ENCODE assay signal across 16 cellular contexts in the genomic region with DNA sequence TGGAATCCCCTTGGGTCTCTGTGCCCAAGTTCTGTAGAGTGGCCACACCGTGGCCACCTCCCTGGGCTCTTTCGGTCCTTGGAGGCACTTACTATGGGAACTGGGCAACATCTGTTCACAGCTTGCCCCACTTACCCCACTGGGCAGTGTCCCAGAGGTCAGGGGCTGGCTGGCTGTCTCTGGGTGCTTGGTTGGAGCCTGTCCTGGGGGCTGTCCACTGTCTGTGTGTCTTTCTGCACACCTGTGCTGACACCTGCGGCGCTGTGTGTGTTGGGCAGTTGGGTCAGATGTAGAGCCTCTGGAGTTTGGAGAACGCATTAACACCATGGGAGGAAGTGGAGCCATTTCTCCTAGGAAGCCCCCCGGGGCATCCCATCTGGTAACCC. TPM values are rescaled to one million over a fixed set of nuclear protein-coding genes. Genes with fewer than 3 reads are reported as not detected.
DNase-seq lines count a peak whose midpoint lies in the region; ATAC-seq, FAIRE-seq and TF ChIP-seq lines count a peak whose summit lies in the region.
"Had no signal": no experiment of that assay in that cellular context is flagged by ENCODE, and none has a peak within 500 bp of the region (broad histone marks: within the 10 kb centered on the region; RNA-seq: fewer than 3 reads in every experiment).

No MANE protein-coding gene starts in this region.

- ATAC-seq in activated T-cell treated with anti-CD3 and anti-CD28 coated beads, Interleukin-2, amount 50 U/mL, for 72 hours (replicated peaks in 1 of 2) = no peak
- ATAC-seq in RWPE2 (ENCODE audit: low read depth) = no peak
- no peak for ATAC-seq in stimulated activated effector memory CD8-positive, alpha-beta T cell treated with anti-CD3 and anti-CD28 coated beads, Interleukin-12 subunit alpha, Interleukin-12 subunit beta, amount 100 ng/mL, for 72 hours
- no peak for ATAC-seq in foreskin keratinocyte
- ATAC-seq: left lobe of liver had no signal

- FAIRE-seq in kidney (lab: Jason Lieb, UNC) = no peak

- H3K4me3 ChIP-seq in RWPE2 (ENCODE audit: severe bottlenecking) = no peak overlapping the region
- no peak overlapping the region for H3K4me3 ChIP-seq in kidney (ENCODE audit: low read length in 2 of 2)

- H3K27me3 ChIP-seq in RWPE2 (ENCODE audit: insufficient read depth, poor library complexity, severe bottlenecking) = no peaks in the 10 kb centered on the region
- no peaks in the 10 kb centered on the region for H3K27me3 ChIP-seq in foreskin keratinocyte

- H3K9me3 ChIP-seq in RWPE2 (ENCODE audit: severe bottlenecking) (no peaks in the 10 kb centered on the region), kidney (ENCODE audit: control insufficient read depth in 1 of 2, low read length in 2 of 2) (no peaks in the 10 kb centered on the region)
- H3K9me3 ChIP-seq: prostate gland had no signal

- H3K4me3 Mint-ChIP-seq in activated T-cell treated with anti-CD3 and anti-CD28 coated beads, Interleukin-2, amount 50 U/mL, for 72 hours = peak overlapping the region; percentile 66 to 74
- H3K4me3 Mint-ChIP-seq in stimulated activated effector memory CD8-positive, alpha-beta T cell treated with anti-CD3 and anti-CD28 coated beads, Interleukin-12 subunit alpha, Interleukin-12 subunit beta, amount 100 ng/mL, for 72 hours = peak overlapping the region; percentile 73

- intact Hi-C loops in kidney (cut with DNase I) = no loop called here

- H3K36me3 ChIP-seq in RWPE2 (ENCODE audit: low read depth) (no peaks in the 10 kb centered on the region), kidney (ENCODE audit: control insufficient read depth in 1 of 2, insufficient read depth in 2 of 2, low read length in 2 of 2) (no peaks in the 10 kb centered on the region)
- H3K36me3 ChIP-seq: prostate gland had no signal

- no peak for TF ChIP-seq CTCF in RWPE2 (IDR thresholded peaks at IDR 0.05; ENCODE audit: poor library complexity, severe bottlenecking)
- TF ChIP-seq CTCF in kidney (IDR thresholded peaks at IDR 0.05; ENCODE audit: borderline replicate concordance, extremely low read depth, insufficient read depth) = no peak
- TF ChIP-seq CTCF in foreskin keratinocyte (conservative IDR thresholded peaks at IDR 0.05) = no peak

- no peak overlapping the region for H3K9ac ChIP-seq in kidney (ENCODE audit: low read length in 2 of 2)

- H3K36me3 Mint-ChIP-seq in activated T-cell treated with anti-CD3 and anti-CD28 coated beads, Interleukin-2, amount 50 U/mL, for 72 hours (ENCODE audit: insufficient read depth in 2 of 2) = peaks cover 0 to 2% of the 10 kb centered on the region in 2 donors
- H3K36me3 Mint-ChIP-seq in stimulated activated effector memory CD8-positive, alpha-beta T cell treated with anti-CD3 and anti-CD28 coated beads, Interleukin-12 subunit alpha, Interleukin-12 subunit beta, amount 100 ng/mL, for 72 hours = no peaks in the 10 kb centered on the region

- H3K27ac ChIP-seq in RWPE2 (ENCODE audit: poor library complexity, severe bottlenecking) = no peak overlapping the region
- H3K27ac ChIP-seq in kidney (ENCODE audit: low read depth in 2 of 2, low read length in 2 of 2) = no peak overlapping the region
- H3K27ac ChIP-seq in foreskin keratinocyte = no peak overlapping the region

- H3K27me3 Mint-ChIP-seq in activated T-cell treated with anti-CD3 and anti-CD28 coated beads, Interleukin-2, amount 50 U/mL, for 72 hours (ENCODE audit: low read depth) = peaks cover 50% of the 10 kb centered on the region

- H3K27ac Mint-ChIP-seq in activated T-cell treated with anti-CD3 and anti-CD28 coated beads, Interleukin-2, amount 50 U/mL, for 72 hours = no peak overlapping the region
- no peak overlapping the region for H3K27ac Mint-ChIP-seq in stimulated activated effector memory CD8-positive, alpha-beta T cell treated with anti-CD3 and anti-CD28 coated beads, Interleukin-12 subunit alpha, Interleukin-12 subunit beta, amount 100 ng/mL, for 72 hours

- H3K9me3 Mint-ChIP-seq in activated T-cell treated with anti-CD3 and anti-CD28 coated beads, Interleukin-2, amount 50 U/mL, for 72 hours = no peaks in the 10 kb centered on the region
- H3K9me3 Mint-ChIP-seq in stimulated activated effector memory CD8-positive, alpha-beta T cell treated with anti-CD3 and anti-CD28 coated beads, Interleukin-12 subunit alpha, Interleukin-12 subunit beta, amount 100 ng/mL, for 72 hours = no peaks in the 10 kb centered on the region

- H3K4me1 Mint-ChIP-seq in activated T-cell treated with anti-CD3 and anti-CD28 coated beads, Interleukin-2, amount 50 U/mL, for 72 hours (ENCODE audit: low read depth) = peaks cover 4% of the 10 kb centered on the region
- peaks cover 5% of the 10 kb centered on the region for H3K4me1 Mint-ChIP-seq in stimulated activated effector memory CD8-positive, alpha-beta T cell treated with anti-CD3 and anti-CD28 coated beads, Interleukin-12 subunit alpha, Interleukin-12 subunit beta, amount 100 ng/mL, for 72 hours

- no peaks in the 10 kb centered on the region for H3K4me1 ChIP-seq in RWPE2 (ENCODE audit: insufficient read depth, poor library complexity, severe bottlenecking)
- H3K4me1 ChIP-seq in kidney (ENCODE audit: control insufficient read depth in 1 of 2, insufficient read depth in 1 of 2, low read depth in 1 of 2, low read length in 2 of 2) = peaks cover 0 to 8% of the 10 kb centered on the region in 2 donors
- peaks cover 6% of the 10 kb centered on the region for H3K4me1 ChIP-seq in foreskin keratinocyte
- H3K4me1 ChIP-seq: prostate gland had no signal

- no peak for DNase-seq in activated T-cell treated with anti-CD3 and anti-CD28 coated beads, Interleukin-2, amount 50 U/mL, for 72 hours
- DNase-seq in activated T-cell treated with anti-CD3 and anti-CD28 coated beads, Interleukin-2, amount 50 U/mL, for 1 hour = no peak
- peak; percentile 19 for DNase-seq in RWPE2 (ENCODE audit: low spot score)
- DNase-seq in kidney = peak; percentile 42
- DNase-seq in stimulated activated effector memory CD8-positive, alpha-beta T cell treated with anti-CD3 and anti-CD28 coated beads, Interleukin-12 subunit alpha, Interleukin-12 subunit beta, amount 100 ng/mL, for 72 hours (ENCODE audit: low spot score in 2 of 2) = no peak
- no peak for DNase-seq in D341Med (ENCODE audit: low spot score)
- no peak for DNase-seq in stimulated activated CD4-positive, alpha-beta T cell treated with anti-CD3 and anti-CD28 coated beads, Interleukin-4, amount 100 ng/mL, for 4 hours
- DNase-seq in foreskin keratinocyte = no peak
- DNase-seq: central memory CD4-positive, alpha-beta T cell; EL; NCI-H1092 treated with DMSO at 0.1 percent for 48 hours; RPMI8226; stimulated activated CD4-positive, alpha-beta T cell treated with anti-CD3 and anti-CD28 coated beads, Interleukin-12 subunit alpha, Interleukin-12 subunit beta, amount 100 ng/mL, for 4 hours; SW 1271 had no signal

RNA-seq across cellular contexts. Expression of a gene that starts 1.3 kb away (rescaled TPM):
- total RNA-seq in activated T-cell treated with anti-CD3 and anti-CD28 coated beads, Interleukin-2, amount 50 U/mL, for 72 hours = 1 to 10 TPM; 1.4 to 2.0 TPM
- total RNA-seq in kidney = 45.9 TPM
- polyA plus RNA-seq in kidney (ENCODE audit: insufficient read depth, low read depth, low replicate concordance) = 55.2 TPM
- total RNA-seq in foreskin keratinocyte = 73.2 and 90.0 TPM in 2 replicates
- polyA plus RNA-seq in foreskin keratinocyte = 113 and 128 TPM in 2 replicates

RNA-seq across cellular contexts. Expression of a gene that starts 16.2 kb away (rescaled TPM):
- under 1 TPM in 1 of 2 donors, not detected in 1; 0.36 TPM for total RNA-seq in activated T-cell treated with anti-CD3 and anti-CD28 coated beads, Interleukin-2, amount 50 U/mL, for 72 hours
- total RNA-seq in kidney (0.28 TPM), foreskin keratinocyte (not detected in 2 replicates)
- polyA plus RNA-seq in kidney (ENCODE audit: insufficient read depth, low read depth, low replicate concordance) (1.2 TPM), foreskin keratinocyte (not detected in 2 replicates)
- total RNA-seq: left lobe of liver had no signal

RNA-seq across cellular contexts. Expression of a gene that starts 31.8 kb away (rescaled TPM):
- not detected for total RNA-seq in activated T-cell treated with anti-CD3 and anti-CD28 coated beads, Interleukin-2, amount 50 U/mL, for 72 hours
- total RNA-seq in kidney (0.35 TPM), foreskin keratinocyte (not detected in 2 replicates)
- polyA plus RNA-seq in kidney (ENCODE audit: insufficient read depth, low read depth, low replicate concordance) (4.2 TPM), foreskin keratinocyte (not detected in 2 replicates)

Comparison
In these comparisons a context has a peak if more than half of its experiments do, and no peak if none do; other contexts are left out.
1. DNase-seq: peak in RWPE2 (single experiment) and kidney (single experiment); none in activated T-cell treated with anti-CD3 and anti-CD28 coated beads, Interleukin-2, amount 50 U/mL, for 72 hours (0 of 2), activated T-cell treated with anti-CD3 and anti-CD28 coated beads, Interleukin-2, amount 50 U/mL, for 1 hour (single experiment), stimulated activated effector memory CD8-positive, alpha-beta T cell treated with anti-CD3 and anti-CD28 coated beads, Interleukin-12 subunit alpha, Interleukin-12 subunit beta, amount 100 ng/mL, for 72 hours (0 of 2), D341Med (single experiment), stimulated activated CD4-positive, alpha-beta T cell treated with anti-CD3 and anti-CD28 coated beads, Interleukin-4, amount 100 ng/mL, for 4 hours (0 of 2) and foreskin keratinocyte (0 of 2).
2. RNA of a gene that starts 1.3 kb away (total RNA-seq): 73.2 to 90.0 TPM in foreskin keratinocyte and 45.9 TPM in kidney (single experiment); 1.4 to 2.0 TPM in activated T-cell treated with anti-CD3 and anti-CD28 coated beads, Interleukin-2, amount 50 U/mL, for 72 hours; every median in the first group is over 10 times any median in the second.